ENCODE assay signal across 8 cellular contexts in the genomic region with DNA sequence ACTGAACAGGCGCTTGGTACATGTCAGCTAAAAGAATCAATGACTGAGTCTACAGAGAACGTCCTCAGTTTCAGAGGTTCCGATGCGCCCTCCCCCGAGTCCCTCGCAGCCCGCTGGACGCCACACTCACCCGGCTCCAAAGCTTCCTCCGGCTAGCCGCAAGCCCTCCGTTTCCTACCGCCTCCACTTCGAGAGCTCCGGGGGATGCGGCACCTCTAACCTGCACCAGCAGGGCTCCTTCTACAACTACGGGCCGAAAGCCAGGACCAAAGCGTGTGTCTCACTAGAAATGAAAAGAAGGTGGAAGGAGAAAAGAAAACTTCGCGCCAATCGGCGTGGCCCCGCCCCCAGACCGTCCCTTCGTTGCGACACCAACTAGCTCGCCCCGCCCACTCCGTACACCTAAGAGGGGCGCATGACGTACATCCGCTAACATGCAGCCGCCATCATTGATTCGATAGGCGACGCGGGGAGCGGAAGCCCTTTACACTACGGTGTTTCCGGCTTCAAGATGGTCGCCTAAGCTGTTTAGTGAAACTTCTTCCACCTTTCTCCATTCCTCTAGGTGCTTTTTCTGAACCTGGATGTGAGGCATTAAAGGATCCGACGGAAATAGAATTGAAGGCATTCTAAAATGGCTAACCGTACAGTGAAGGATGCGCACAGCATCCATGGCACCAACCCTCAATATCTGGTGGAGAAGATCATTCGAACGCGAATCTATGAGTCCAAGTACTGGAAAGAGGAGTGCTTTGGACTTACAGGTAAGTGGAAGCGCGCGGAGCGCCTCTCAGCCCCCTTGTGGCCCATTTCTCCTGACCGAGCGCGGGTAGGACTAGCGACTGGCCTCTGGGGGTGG. TPM values are rescaled to one million over a fixed set of nuclear protein-coding genes. Genes with fewer than 3 reads are reported as not detected.
DNase-seq lines count a peak whose midpoint lies in the region; TF ChIP-seq lines count a peak whose summit lies in the region.

TSS of gene ORC1 (minus strand) at position 308 of the 859 bp plus-strand sequence. CDS start 2,200 bp downstream, outside the sequence.
TSS of gene PRPF38A (plus strand) at position 487 of the 859 bp plus-strand sequence. CDS start at position 635, 148 bp downstream.

- peak within 1 kb of the TSS; percentile 90 for H3K4me2 ChIP-seq in Loucy (ENCODE audit: low read depth, low read length, poor library complexity, severe bottlenecking)

- TF ChIP-seq POLR2A in Raji (IDR thresholded peaks at IDR 0.05; ENCODE audit: insufficient read depth, low read depth, low read length): peak; percentile 90

- peak within 1 kb of the TSS; percentile 89 for H3K9ac ChIP-seq in Loucy (ENCODE audit: low read depth, low read length, poor library complexity, severe bottlenecking)

- peak; percentile 99 for DNase-seq in G401 (ENCODE audit: low spot score)
- peak; percentile 94 for DNase-seq in H7
- peak; percentile 94 for DNase-seq in activated T-helper 9 cell treated with anti-CD3 and anti-CD28 coated beads, Interleukin-2, amount 50 U/mL, for 16 hours (ENCODE audit: low read depth)
- DNase-seq in fibroblast of pulmonary artery (ENCODE audit: low read depth): peak; percentile 98

- H3K4me1 ChIP-seq in Loucy (ENCODE audit: insufficient read depth, low read length, poor library complexity, severe bottlenecking): peaks cover 49% of the 10 kb centered on the region

- peaks cover 29% of the 10 kb centered on the region for H3K4me1 Mint-ChIP-seq in nephron
- peaks cover 54% of the 10 kb centered on the region for H3K4me1 Mint-ChIP-seq in stimulated activated naive CD8-positive, alpha-beta T cell treated with anti-CD3 and anti-CD28 coated beads, Interleukin-15, Interleukin-2, amounts not matched to agents 100 ng/mL and 50 ng/mL, for 24 hours (ENCODE audit: low read depth)

- H3K27me3 ChIP-seq in H7 (ENCODE audit: control insufficient read depth, insufficient read depth, low read length): no peaks in the 10 kb centered on the region
- H3K27me3 ChIP-seq in Loucy (ENCODE audit: insufficient read depth, low read length, poor library complexity, severe bottlenecking): no peaks in the 10 kb centered on the region

- H3F3A ChIP-seq in Loucy (ENCODE audit: low read depth): no peaks in the 10 kb centered on the region

- in situ Hi-C loops in G401 (cut with HindIII; ENCODE audit: low sequenced_read_pairs): no loop called here

- H3K4me3 ChIP-seq in H7 (ENCODE audit: insufficient read depth, low read depth, low read length): peak within 1 kb of the TSS; percentile 94
- H3K4me3 ChIP-seq in Loucy (ENCODE audit: low read length, poor library complexity, severe bottlenecking): peak within 1 kb of the TSS; percentile 86
- peak within 1 kb of the TSS; percentile 90 for H3K4me3 ChIP-seq in fibroblast of pulmonary artery (replicated peaks; ENCODE audit: low read depth, low read length)

- no peaks in the 10 kb centered on the region for H3K9me3 ChIP-seq in Loucy (ENCODE audit: insufficient read depth, low read depth, low read length)

- peaks cover 26% of the 10 kb centered on the region for H3K36me3 ChIP-seq in H7 (replicated peaks; ENCODE audit: control insufficient read depth, insufficient read depth, low read length)
- H3K36me3 ChIP-seq in Loucy (ENCODE audit: insufficient read depth, low read length): peaks cover 29% of the 10 kb centered on the region; the same call in 1 of the 2 replicates

- no peaks in the 10 kb centered on the region for H3K27me3 Mint-ChIP-seq in nephron (ENCODE audit: low read depth)
- no peaks in the 10 kb centered on the region for H3K27me3 Mint-ChIP-seq in stimulated activated naive CD8-positive, alpha-beta T cell treated with anti-CD3 and anti-CD28 coated beads, Interleukin-15, Interleukin-2, amounts not matched to agents 100 ng/mL and 50 ng/mL, for 24 hours

- H3K4me3 Mint-ChIP-seq in nephron: peak within 1 kb of the TSS; percentile 98 to 99 (median 98)
- H3K4me3 Mint-ChIP-seq in stimulated activated naive CD8-positive, alpha-beta T cell treated with anti-CD3 and anti-CD28 coated beads, Interleukin-15, Interleukin-2, amounts not matched to agents 100 ng/mL and 50 ng/mL, for 24 hours: peak within 1 kb of the TSS; percentile 100

- TF ChIP-seq CTCF in Loucy (conservative IDR thresholded peaks at IDR 0.05; ENCODE audit: low read length) (peak; percentile 82), fibroblast of pulmonary artery (IDR thresholded peaks at IDR 0.05; ENCODE audit: low read length, missing control alignments) (peak; percentile 73), nephron (IDR thresholded peaks at IDR 0.05; ENCODE audit: unreplicated experiment in 3 of 3) (peak in 2 of 3 experiments; percentile 44 to 54)

- H3K9me3 Mint-ChIP-seq in nephron: no peaks in the 10 kb centered on the region
- H3K9me3 Mint-ChIP-seq in stimulated activated naive CD8-positive, alpha-beta T cell treated with anti-CD3 and anti-CD28 coated beads, Interleukin-15, Interleukin-2, amounts not matched to agents 100 ng/mL and 50 ng/mL, for 24 hours: no peaks in the 10 kb centered on the region

- peaks cover 41% of the 10 kb centered on the region for H3K36me3 Mint-ChIP-seq in nephron (ENCODE audit: low read depth)
- peaks cover 67% of the 10 kb centered on the region for H3K36me3 Mint-ChIP-seq in stimulated activated naive CD8-positive, alpha-beta T cell treated with anti-CD3 and anti-CD28 coated beads, Interleukin-15, Interleukin-2, amounts not matched to agents 100 ng/mL and 50 ng/mL, for 24 hours (ENCODE audit: low read depth)

- peaks cover 92% of the 10 kb centered on the region for H3K79me2 ChIP-seq in Loucy (ENCODE audit: insufficient read depth, low read length)

- H3K9me2 ChIP-seq in Loucy (replicated peaks; ENCODE audit: low read depth, low read length): no peaks in the 10 kb centered on the region

- peak within 1 kb of the TSS; percentile 92 to 99 (median 99) for H3K27ac Mint-ChIP-seq in nephron
- H3K27ac Mint-ChIP-seq in stimulated activated naive CD8-positive, alpha-beta T cell treated with anti-CD3 and anti-CD28 coated beads, Interleukin-15, Interleukin-2, amounts not matched to agents 100 ng/mL and 50 ng/mL, for 24 hours: peak within 1 kb of the TSS; percentile 97

- H4K20me1 ChIP-seq in Loucy (ENCODE audit: insufficient read depth, low read length, poor library complexity, severe bottlenecking): peaks cover 40% of the 10 kb centered on the region

- H2AFZ ChIP-seq in Loucy (ENCODE audit: low read length): peak within 1 kb of the TSS; percentile 89

RNA-seq across cellular contexts. Expression of gene ORC1, which starts in this region (rescaled TPM):
- total RNA-seq in G401 (2014; rRNA removed; shearing (Covaris generic)): 23.9 and 37.5 TPM in 2 replicates
- 94.3 and 95.0 TPM in 2 replicates for total RNA-seq in H7 (2014; rRNA removed; shearing (Covaris generic))

RNA-seq across cellular contexts. Expression of gene PRPF38A, which starts in this region (rescaled TPM):
- 22.8 and 34.3 TPM in 2 replicates for total RNA-seq in G401 (2014; rRNA removed; shearing (Covaris generic))
- 24.1 and 33.5 TPM in 2 replicates for total RNA-seq in H7 (2014; rRNA removed; shearing (Covaris generic))

Comparison
In these comparisons a context has a peak if more than half of its experiments do, and no peak if none do; other contexts are left out.
1. Peak in every context shown above with its lines: DNase-seq and H3K4me3 ChIP-seq.